9 cellular contexts compared by ENCODE assay signal in genomic region chr10:131495224-131495623, GRCh38.
"Had no signal": no experiment of that assay in that cellular context is flagged by ENCODE, and none has a peak within 500 bp of the region (broad histone marks: within the 10 kb centered on the region; RNA-seq: fewer than 3 reads in every experiment).

No MANE protein-coding gene starts in this region.

- H3K9ac ChIP-seq: GM23248 had no signal

- H3K4me1 ChIP-seq: HAP-1 had no signal

- H3K27ac Mint-ChIP-seq: GM23338, H9, HFFc6 had no signal

- H3K9me3 ChIP-seq: HAP-1 had no signal

- H3K36me3 ChIP-seq: HAP-1 had no signal

- H3K4me3 Mint-ChIP-seq: GM23338, H9, HFFc6 had no signal

- ATAC-seq: GM23338, HCT116 had no signal

- DNase-seq: GM23248, GOT3, H7, H9, HCEC 1CT, HFFc6 had no signal

- H3K4me2 ChIP-seq: GM23338 had no signal

- H3K9me3 Mint-ChIP-seq: H9 had no signal

- H3K4me1 Mint-ChIP-seq: GM23338, H9 had no signal

- H3K27ac ChIP-seq: GM23248 had no signal

- H3K4me3 ChIP-seq: GM23248, GM23338, HAP-1 had no signal

- H2AFZ ChIP-seq: GM23248, GM23338 had no signal
